In the genomic region with DNA sequence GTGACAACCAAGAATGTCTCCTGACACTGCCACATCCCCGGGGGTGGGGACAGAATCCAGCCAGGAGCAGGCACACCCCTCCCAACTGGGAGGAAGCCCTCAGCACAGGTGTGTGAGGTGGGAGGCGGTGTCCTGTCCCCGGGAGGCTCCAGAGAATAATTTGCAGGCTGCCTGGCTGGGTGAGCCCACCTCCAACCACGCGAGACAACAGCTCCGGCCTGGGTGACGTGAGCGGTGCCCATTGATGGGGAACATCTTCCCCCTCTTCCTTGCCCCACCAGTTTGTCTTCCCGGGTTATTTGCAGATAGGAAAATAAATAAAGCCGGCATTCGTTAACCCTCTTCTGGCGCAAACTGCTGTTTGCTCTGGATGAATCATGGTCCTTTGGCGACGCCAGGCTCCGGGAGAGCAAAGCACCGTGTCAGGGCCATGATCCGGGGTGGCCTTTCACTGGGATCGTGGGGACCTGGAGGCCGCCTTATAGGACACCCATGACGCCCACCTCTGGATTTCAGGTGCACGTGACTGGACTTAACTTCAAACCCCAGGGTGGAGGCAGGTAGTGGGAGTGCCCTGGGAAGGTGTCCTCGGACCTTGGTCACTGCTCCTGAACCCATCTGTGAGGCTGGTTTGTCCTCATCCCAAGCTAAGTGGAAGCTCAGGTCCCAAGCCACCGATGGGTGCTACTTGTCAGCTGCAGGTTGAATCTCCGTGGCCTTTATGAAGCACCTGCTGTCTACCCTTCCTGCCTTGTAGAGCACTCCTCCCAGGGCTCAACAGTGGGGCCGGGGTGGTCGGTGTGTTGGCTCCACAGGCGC, we compare ENCODE assay signal across 11 cellular contexts. TPM values are rescaled to one million over a fixed set of nuclear protein-coding genes. Genes with fewer than 3 reads are reported as not detected.
DNase-seq lines count a peak whose midpoint lies in the region; FAIRE-seq and TF ChIP-seq lines count a peak whose summit lies in the region.
"Had no signal": no experiment of that assay in that cellular context is flagged by ENCODE, and none has a peak within 500 bp of the region (broad histone marks: within the 10 kb centered on the region; RNA-seq: fewer than 3 reads in every experiment).

No MANE protein-coding gene starts in this region.

- dilution Hi-C loops in mammary epithelial cell (cut with HindIII; ENCODE audit: low sequenced_read_pairs) = loop anchor here (5.0 to 25.0 kb wide), 3 partner anchors 213 to 718 kb away; no protein-coding TSS in a partner anchor

- H3K4me3 ChIP-seq in mammary epithelial cell (replicated peaks in 1 of 3; ENCODE audit: insufficient read depth in 1 of 3, low read depth in 2 of 3, low read length in 3 of 3) (no peak overlapping the region), esophagus squamous epithelium (no peak overlapping the region), small intestine (ENCODE audit: low read depth in 1 of 2, low read length in 2 of 2) (no peak overlapping the region)

- peaks cover 7% of the 10 kb centered on the region for H3K79me2 ChIP-seq in mammary epithelial cell (ENCODE audit: insufficient read depth, low read length)

- BruUV-seq in MCF 10A (replicated peaks; lab: Mats Ljungman, UMichigan) = no TSS peak
- BruUV-seq in mammary epithelial cell (replicated peaks; lab: Mats Ljungman, UMichigan) = no TSS peak

- no peak overlapping the region for H2AFZ ChIP-seq in mammary epithelial cell (ENCODE audit: low read depth, low read length)

- H3K27me3 Mint-ChIP-seq in MCF 10A (ENCODE audit: insufficient read depth, unreplicated experiment) = no peaks in the 10 kb centered on the region

- H4K20me1 ChIP-seq in mammary epithelial cell (ENCODE audit: insufficient read depth, low read length) = peaks cover 9% of the 10 kb centered on the region

- CTCF ChIA-PET in MCF 10A (lab: Yijun Ruan, JAX) (interaction anchor here (0.7 to 1.7 kb wide), 3 partner anchors 9 to 16 kb away, joined by 3 to 8 read pairs (median 4); no protein-coding TSS in a partner anchor), mammary epithelial cell (lab: Charles Lee; ENCODE audit: low non-redundant PET) (no interaction called here)

- no peaks in the 10 kb centered on the region for H3K9me3 Mint-ChIP-seq in MCF 10A (ENCODE audit: unreplicated experiment)

- H3K9ac ChIP-seq in mammary epithelial cell (ENCODE audit: insufficient read depth, low read length) = no peak overlapping the region

- H3K4me2 ChIP-seq in mammary epithelial cell (ENCODE audit: insufficient read depth, low read depth, low read length) = no peak overlapping the region

- no peak overlapping the region for H3K27ac Mint-ChIP-seq in MCF 10A (ENCODE audit: low read depth, unreplicated experiment)

- TF ChIP-seq CTCF in MCF 10A (IDR thresholded peaks at IDR 0.05; ENCODE audit: unreplicated experiment) = no peak
- TF ChIP-seq CTCF in mammary epithelial cell (conservative IDR thresholded peaks at IDR 0.05 in 1 of 2, IDR thresholded peaks at IDR 0.05 in 1 of 2; ENCODE audit: extremely low read depth in 1 of 2, insufficient read depth in 1 of 2, low read depth in 1 of 2, low read length in 2 of 2) = no peak
- no peak for TF ChIP-seq CTCF in esophagus squamous epithelium (IDR thresholded peaks at IDR 0.05)
- no peak for TF ChIP-seq CTCF in GM10266 (IDR thresholded peaks at IDR 0.05; ENCODE audit: control insufficient read depth, insufficient read depth, low read depth, missing control alignments)

- no peak overlapping the region for H3K4me3 Mint-ChIP-seq in MCF 10A (ENCODE audit: unreplicated experiment)

- TF ChIP-seq POLR2A in esophagus squamous epithelium (IDR thresholded peaks at IDR 0.05) (no peak), GM12892 (IDR thresholded peaks at IDR 0.05; ENCODE audit: low read depth, low read length) (no peak)

- POLR2A ChIA-PET in MCF 10A (lab: Yijun Ruan, JAX) = interaction anchor here (0.6 to 0.9 kb wide), 3 partner anchors 10 to 1376 kb away, joined by 3 read pairs; no protein-coding TSS in a partner anchor

- in situ Hi-C loops in mammary epithelial cell (cut with MboI; ENCODE audit: low sequenced_read_pairs in 2 of 2) = loop anchor here in 1 of 2 donors (25.0 kb wide), 1 partner anchor 818 kb away; a partner anchor contains a TSS

- peaks cover 12% of the 10 kb centered on the region for H3K36me3 ChIP-seq in mammary epithelial cell (ENCODE audit: insufficient read depth, low read length)
- peaks cover 0 to 47% (median 26%) of the 10 kb centered on the region in 3 donors for H3K36me3 ChIP-seq in esophagus squamous epithelium
- peaks cover 6 to 8% of the 10 kb centered on the region in 2 donors for H3K36me3 ChIP-seq in small intestine (ENCODE audit: control insufficient read depth in 2 of 2, insufficient read depth in 2 of 2, low read length in 2 of 2)

- H3K27me3 ChIP-seq in mammary epithelial cell (ENCODE audit: insufficient read depth, low read length) (no peaks in the 10 kb centered on the region), esophagus squamous epithelium (no peaks in the 10 kb centered on the region), small intestine (ENCODE audit: control insufficient read depth in 2 of 2, insufficient read depth in 2 of 2, low read length in 2 of 2) (no peaks in the 10 kb centered on the region)

- intact Hi-C loops in MCF 10A (cut with micrococcal nuclease) = no loop called here
- intact Hi-C loops in mammary epithelial cell (cut with micrococcal nuclease) = no loop called here
- intact Hi-C loops in esophagus squamous epithelium (cut with DNase I) = no loop called here

- peaks cover 41% of the 10 kb centered on the region for H3K36me3 Mint-ChIP-seq in MCF 10A (ENCODE audit: insufficient read depth, unreplicated experiment)

- FAIRE-seq in small intestine (lab: Jason Lieb, UNC) (no peak), GM12892 (lab: Jason Lieb, UNC) (no peak)
- FAIRE-seq: GM18507 had no signal

- H3K9me3 ChIP-seq in mammary epithelial cell (replicated peaks; ENCODE audit: insufficient read depth, low read length) (no peaks in the 10 kb centered on the region), esophagus squamous epithelium (no peaks in the 10 kb centered on the region), small intestine (ENCODE audit: control insufficient read depth, low read depth) (no peaks in the 10 kb centered on the region)

- DNase-seq in MCF 10A (ENCODE audit: unreplicated experiment) (peak; percentile 48), mammary epithelial cell (no peak), NCI-H748 treated with DMSO at 0.1 percent for 48 hours (lab: John Stamatoyannopoulos, UW) (peak; percentile 15), esophagus squamous epithelium (lab: John Stamatoyannopoulos, UW) (no peak), small intestine (peak; percentile 46), GM12892 (ENCODE audit: insufficient read length) (no peak), GM10266 (ENCODE audit: extremely low spot score) (no peak)
- DNase-seq in activated CD8-positive, alpha-beta memory T cell treated with anti-CD3 and anti-CD28 coated beads, Interleukin-2, amount 50 U/mL, for 4 hours = no peak
- DNase-seq: activated CD4-positive, alpha-beta T cell treated with anti-CD3 and anti-CD28 coated beads, Interleukin-2, amount 50 U/mL, for 48 hours had no signal

- H3K4me1 Mint-ChIP-seq in MCF 10A (ENCODE audit: insufficient read depth, unreplicated experiment) = no peaks in the 10 kb centered on the region

- H3K27ac ChIP-seq in mammary epithelial cell (ENCODE audit: insufficient read depth, low read depth, low read length) = no peak overlapping the region
- H3K27ac ChIP-seq in esophagus squamous epithelium = peak overlapping the region in 3 of 4 donors; percentile 28 to 40 (median 39)
- H3K27ac ChIP-seq in small intestine (ENCODE audit: low read depth in 1 of 2, low read length in 1 of 2) = no peak overlapping the region

- WGBS in mammary epithelial cell (ENCODE audit: low coverage, missing lambda C conversion rate) = 96% methylated on average over 16 of the region's 27 CpGs
- WGBS in esophagus squamous epithelium, 2 donors = 41 to 43% methylated on average over 6 to 11 of the region's 27 CpGs
- 22 to 58% (median 38%) methylated on average over 27 of the region's 27 CpGs for WGBS in small intestine, 3 donors

- H3K4me1 ChIP-seq in mammary epithelial cell (ENCODE audit: insufficient read depth, low read length) = no peaks in the 10 kb centered on the region
- peaks cover 13 to 40% (median 15%) of the 10 kb centered on the region in 3 donors for H3K4me1 ChIP-seq in esophagus squamous epithelium
- H3K4me1 ChIP-seq in small intestine (ENCODE audit: control insufficient read depth in 2 of 2, insufficient read depth in 1 of 2, low read depth in 1 of 2, low read length in 1 of 2) = no peaks in the 10 kb centered on the region

RNA-seq across cellular contexts. Expression of a gene that starts 13.9 kb away (rescaled TPM):
- total RNA-seq in MCF 10A (2022) (96.6 and 106 TPM in 2 replicates), mammary epithelial cell (100 to 1,000 TPM; 358 to 706 TPM), esophagus squamous epithelium (100 to 1,000 TPM in 3 of 4 donors, 10 to 100 TPM in 1; 64.1 to 216 (median 145) TPM)
- polyA plus RNA-seq in mammary epithelial cell (244 TPM), small intestine (10 to 100 TPM in 1 of 3 donors, 1 to 10 TPM in 2; 6.2 to 24.6 (median 6.7) TPM)
- 376 TPM for polyA minus RNA-seq in mammary epithelial cell
- polyA plus RNA-seq in GM12892 (2012; ENCODE audit: missing spikeins) = 1.5 TPM

RNA-seq across cellular contexts. Expression of a gene that starts 20.3 kb away (rescaled TPM):
- total RNA-seq in MCF 10A (2022) = 31.5 and 34.2 TPM in 2 replicates
- 10 to 100 TPM; 20.2 to 34.4 TPM for total RNA-seq in mammary epithelial cell
- 15.9 TPM for polyA plus RNA-seq in mammary epithelial cell
- polyA minus RNA-seq in mammary epithelial cell = 8.8 TPM
- 10 to 100 TPM; 16.5 to 29.2 (median 19.3) TPM for total RNA-seq in esophagus squamous epithelium
- polyA plus RNA-seq in small intestine = 10 to 100 TPM; 14.6 to 18.6 (median 16.8) TPM
- polyA plus RNA-seq in GM12892 (2012; ENCODE audit: missing spikeins) = 9.1 TPM

RNA-seq across cellular contexts. Expression of a gene that starts 49.0 kb away (rescaled TPM):
- not detected in 2 replicates for total RNA-seq in MCF 10A (2022)
- total RNA-seq in mammary epithelial cell = under 1 TPM in 1 of 2 donors, not detected in 1; 0.35 TPM
- 0.02 TPM for polyA plus RNA-seq in mammary epithelial cell
- not detected for polyA minus RNA-seq in mammary epithelial cell
- not detected for total RNA-seq in esophagus squamous epithelium
- under 1 TPM in 1 of 3 donors, not detected in 2; 0.37 TPM for polyA plus RNA-seq in small intestine
- polyA plus RNA-seq in GM12892 (2012; ENCODE audit: missing spikeins) = not detected
- polyA plus RNA-seq: BJ had no signal

Comparison
In these comparisons a context has a peak if more than half of its experiments do, and no peak if none do; other contexts are left out.
1. DNase-seq: peak in MCF 10A (single experiment), NCI-H748 treated with DMSO at 0.1 percent for 48 hours (single experiment) and small intestine (single experiment); none in mammary epithelial cell (single experiment), esophagus squamous epithelium (single experiment), GM12892 (single experiment), activated CD8-positive, alpha-beta memory T cell treated with anti-CD3 and anti-CD28 coated beads, Interleukin-2, amount 50 U/mL, for 4 hours (single experiment) and GM10266 (single experiment).
2. H3K27ac ChIP-seq: peak in esophagus squamous epithelium (3 of 4); none in mammary epithelial cell (single experiment) and small intestine (0 of 2).